ENCODE assay signal across 9 cellular contexts in the genomic region with DNA sequence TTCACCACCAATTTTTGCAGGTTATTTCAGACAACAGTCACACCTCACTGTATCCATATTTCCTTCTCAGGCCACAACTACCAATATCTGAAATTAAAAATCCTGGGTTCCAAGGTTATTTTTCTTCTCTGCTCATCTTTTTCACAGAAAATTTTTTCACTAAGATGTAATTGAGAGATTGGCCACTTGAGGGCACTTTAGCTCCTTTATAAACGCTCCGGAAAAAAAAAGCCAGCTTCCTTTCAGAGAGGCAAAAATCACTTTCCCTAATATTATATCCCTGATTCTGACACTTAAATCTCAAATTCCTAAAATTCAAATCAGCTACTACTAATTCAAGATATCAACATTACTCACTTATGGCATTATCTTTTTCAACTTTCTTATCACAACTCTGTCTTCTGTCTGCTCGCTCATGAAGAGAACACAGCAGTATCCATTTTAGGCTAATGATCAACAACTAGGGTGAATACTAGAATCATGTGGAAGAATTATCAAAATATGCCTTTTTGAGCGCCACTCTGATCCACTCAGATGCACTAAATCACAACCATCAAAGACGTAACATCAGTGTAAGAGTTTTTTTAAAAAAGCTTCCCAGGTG.
DNase-seq lines count a peak whose midpoint lies in the region; ATAC-seq and TF ChIP-seq lines count a peak whose summit lies in the region.
"Had no signal": no experiment of that assay in that cellular context is flagged by ENCODE, and none has a peak within 500 bp of the region (broad histone marks: within the 10 kb centered on the region; RNA-seq: fewer than 3 reads in every experiment).

No MANE protein-coding gene starts in this region.

- H2AFZ ChIP-seq in GM23248 = no peak overlapping the region

- no peak overlapping the region for H3K27ac Mint-ChIP-seq in nephron
- no peak overlapping the region for H3K27ac Mint-ChIP-seq in stimulated activated effector memory CD8-positive, alpha-beta T cell treated with anti-CD3 and anti-CD28 coated beads, Interleukin-12 subunit alpha, Interleukin-12 subunit beta, amount 100 ng/mL, for 72 hours

- H3K79me2 ChIP-seq in GM23248 (ENCODE audit: insufficient read depth) = no peaks in the 10 kb centered on the region

- H3K36me3 Mint-ChIP-seq in nephron (ENCODE audit: low read depth) = no peaks in the 10 kb centered on the region
- no peaks in the 10 kb centered on the region for H3K36me3 Mint-ChIP-seq in stimulated activated effector memory CD8-positive, alpha-beta T cell treated with anti-CD3 and anti-CD28 coated beads, Interleukin-12 subunit alpha, Interleukin-12 subunit beta, amount 100 ng/mL, for 72 hours

- ATAC-seq in stimulated activated effector memory CD8-positive, alpha-beta T cell treated with anti-CD3 and anti-CD28 coated beads, Interleukin-12 subunit alpha, Interleukin-12 subunit beta, amount 100 ng/mL, for 72 hours = no peak
- ATAC-seq in HG03442 (IDR thresholded peaks at IDR 0.05; ENCODE audit: unreplicated experiment) (no peak), GM21526 (IDR thresholded peaks at IDR 0.05; ENCODE audit: low FRiP score, unreplicated experiment) (no peak)

- H3K4me3 ChIP-seq in BE2C (ENCODE audit: low read depth, low read length) (no peak overlapping the region), GM23248 (no peak overlapping the region)

- no peak overlapping the region for H3K27ac ChIP-seq in GM23248
- H3K27ac ChIP-seq: HL-60 had no signal

- no peaks in the 10 kb centered on the region for H4K20me1 ChIP-seq in GM23248 (ENCODE audit: insufficient read depth)

- 31 to 38% methylated on average over 5 of the region's 5 CpGs for WGBS in GM23248 (ENCODE audit: low coverage in 1 of 2, low lambda C conversion rate in 2 of 2, missing lambda C conversion rate in 2 of 2), 2 experiments

- H3K9me2 ChIP-seq in GM23248 (ENCODE audit: insufficient read depth) = no peaks in the 10 kb centered on the region

- no peak overlapping the region for H3K4me2 ChIP-seq in GM23248 (ENCODE audit: unreplicated experiment)

- H3K27me3 ChIP-seq in BE2C (no peaks in the 10 kb centered on the region), GM23248 (replicated peaks; ENCODE audit: insufficient read depth) (peaks cover 27% of the 10 kb centered on the region; the same call in 1 of the 2 replicates)

- H3K27me3 Mint-ChIP-seq in nephron (ENCODE audit: low read depth) = peaks cover 6% of the 10 kb centered on the region

- in situ Hi-C loops in GM23248 (cut with MboI) = loop anchor here (10.0 kb wide), 3 partner anchors 111 to 561 kb away; no protein-coding TSS in a partner anchor

- no peak for DNase-seq in BE2C
- peak; percentile 79 for DNase-seq in GM23248
- peak; percentile 13 to 15 for DNase-seq in NOMO-1 (lab: John Stamatoyannopoulos, UW; ENCODE audit: unreplicated experiment in 2 of 2)
- peak; percentile 54 for DNase-seq in dedifferentiated amniotic fluid mesenchymal stem cell (ENCODE audit: extremely low spot score)
- no peak for DNase-seq in stimulated activated effector memory CD8-positive, alpha-beta T cell treated with anti-CD3 and anti-CD28 coated beads, Interleukin-12 subunit alpha, Interleukin-12 subunit beta, amount 100 ng/mL, for 72 hours (ENCODE audit: low spot score in 2 of 2)

- H3K9me3 ChIP-seq in BE2C = no peaks in the 10 kb centered on the region
- H3K9me3 ChIP-seq in GM23248 (ENCODE audit: low read depth) = no peaks in the 10 kb centered on the region

- H3K9ac ChIP-seq in GM23248 = no peak overlapping the region

- H3K4me1 Mint-ChIP-seq in nephron = no peaks in the 10 kb centered on the region
- no peaks in the 10 kb centered on the region for H3K4me1 Mint-ChIP-seq in stimulated activated effector memory CD8-positive, alpha-beta T cell treated with anti-CD3 and anti-CD28 coated beads, Interleukin-12 subunit alpha, Interleukin-12 subunit beta, amount 100 ng/mL, for 72 hours

- TF ChIP-seq CTCF in BE2C (IDR thresholded peaks at IDR 0.05; ENCODE audit: low read depth, low read length) (peak; percentile 63), nephron (IDR thresholded peaks at IDR 0.05; ENCODE audit: unreplicated experiment in 3 of 3) (peak; percentile 64 to 74 (median 65))

- H3K4me1 ChIP-seq in BE2C = peaks cover 3% of the 10 kb centered on the region; the same call in 1 of the 2 replicates
- peaks cover 13% of the 10 kb centered on the region for H3K4me1 ChIP-seq in GM23248 (ENCODE audit: insufficient read depth)

- no peaks in the 10 kb centered on the region for H3K9me3 Mint-ChIP-seq in nephron
- H3K9me3 Mint-ChIP-seq in stimulated activated effector memory CD8-positive, alpha-beta T cell treated with anti-CD3 and anti-CD28 coated beads, Interleukin-12 subunit alpha, Interleukin-12 subunit beta, amount 100 ng/mL, for 72 hours = no peaks in the 10 kb centered on the region

- peaks cover 10% of the 10 kb centered on the region; the same call in 1 of the 2 replicates for H3F3A ChIP-seq in GM23248 (ENCODE audit: insufficient read depth)

- no peak overlapping the region for H3K4me3 Mint-ChIP-seq in nephron
- H3K4me3 Mint-ChIP-seq in stimulated activated effector memory CD8-positive, alpha-beta T cell treated with anti-CD3 and anti-CD28 coated beads, Interleukin-12 subunit alpha, Interleukin-12 subunit beta, amount 100 ng/mL, for 72 hours = no peak overlapping the region

- H3K36me3 ChIP-seq in BE2C = no peaks in the 10 kb centered on the region
- no peaks in the 10 kb centered on the region for H3K36me3 ChIP-seq in GM23248 (ENCODE audit: low read depth)

Comparison
In these comparisons a context has a peak if more than half of its experiments do, and no peak if none do; other contexts are left out.
1. DNase-seq: peak in GM23248 (single experiment), NOMO-1 (2 of 2) and dedifferentiated amniotic fluid mesenchymal stem cell (single experiment); none in BE2C (single experiment) and stimulated activated effector memory CD8-positive, alpha-beta T cell treated with anti-CD3 and anti-CD28 coated beads, Interleukin-12 subunit alpha, Interleukin-12 subunit beta, amount 100 ng/mL, for 72 hours (0 of 2).